8 cellular contexts compared by ENCODE assay signal in the genomic region with DNA sequence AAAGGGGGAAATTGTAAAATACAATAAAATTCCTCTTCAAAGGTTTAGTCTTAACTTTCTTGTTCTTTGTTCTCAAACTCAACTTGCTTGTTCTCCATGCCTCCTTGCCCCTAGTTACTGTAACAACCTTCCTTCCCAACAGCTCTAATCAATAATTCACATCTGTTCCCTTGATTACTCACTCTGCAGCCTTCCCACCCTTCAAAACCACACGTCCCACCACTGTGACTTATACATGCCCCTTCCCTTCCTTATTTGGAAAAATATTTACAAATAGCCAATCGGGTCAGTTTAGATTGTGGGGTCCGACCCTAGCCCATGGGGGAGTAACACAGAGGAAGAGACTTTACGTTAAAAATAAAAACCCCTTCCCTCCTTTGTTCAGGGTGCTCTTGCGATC. TPM values are rescaled to one million over a fixed set of nuclear protein-coding genes. Genes with fewer than 3 reads are reported as not detected.
DNase-seq lines count a peak whose midpoint lies in the region; ATAC-seq, FAIRE-seq and TF ChIP-seq lines count a peak whose summit lies in the region.

No MANE protein-coding gene starts in this region.

- peaks cover 35% of the 10 kb centered on the region for H3K4me1 Mint-ChIP-seq in activated CD4-positive, alpha-beta T cell treated with anti-CD3 and anti-CD28 coated beads, Interleukin-2, amount 10 ng/mL, durations not matched to agents 7 days and 5 days

- H3K4me3 Mint-ChIP-seq in activated CD4-positive, alpha-beta T cell treated with anti-CD3 and anti-CD28 coated beads, Interleukin-2, amount 10 ng/mL, durations not matched to agents 7 days and 5 days: peak overlapping the region; percentile 97

- no peak for TF ChIP-seq POLR2A in K562 (conservative IDR thresholded peaks at IDR 0.05)
- TF ChIP-seq POLR2A in lower leg skin (IDR thresholded peaks at IDR 0.05): no peak

- POLR2A ChIA-PET in activated CD4-positive, alpha-beta T cell treated with anti-CD3 and anti-CD28 coated beads, Interleukin-2, amount 10 ng/mL, durations not matched to agents 7 days and 5 days (lab: Charles Lee): interaction anchor here (1.2 kb wide), 2 partner anchors 33 to 449 kb away, joined by 3 to 5 read pairs; no protein-coding TSS in a partner anchor
- POLR2A ChIA-PET in K562 (lab: Yijun Ruan, JAX): interaction anchor here (0.7 to 3.1 kb wide), 13 partner anchors 9 to 239 kb away, joined by 3 to 16 read pairs (median 4); a partner anchor contains a TSS

- H3K4me2 ChIP-seq in K562 (ENCODE audit: insufficient read depth, low read length): peak overlapping the region; percentile 88

- no peaks in the 10 kb centered on the region for H3K9me1 ChIP-seq in K562 (ENCODE audit: control insufficient read depth, insufficient read depth, low read length)

- FAIRE-seq in K562 (lab: Jason Lieb, UNC): peak; percentile 26

- peaks cover 72% of the 10 kb centered on the region for H3K36me3 Mint-ChIP-seq in activated CD4-positive, alpha-beta T cell treated with anti-CD3 and anti-CD28 coated beads, Interleukin-2, amount 10 ng/mL, durations not matched to agents 7 days and 5 days (ENCODE audit: low read depth)

- peaks cover 41% of the 10 kb centered on the region for H3K79me2 ChIP-seq in K562 (ENCODE audit: control insufficient read depth, insufficient read depth, low read length)

- 0 out of 2 replicates have a peak, but pooled peaks have one; percentile 31 for TF ChIP-seq EP300 in K562 (IDR thresholded peaks at IDR 0.05; ENCODE audit: low read length)

- H3K27ac ChIP-seq in K562 (ENCODE audit: extremely low read depth, low read depth, low read length) (peak overlapping the region; percentile 91), upper lobe of right lung (peak overlapping the region; percentile 73)

- peak; percentile 7 for DNase-seq in activated CD4-positive, alpha-beta T cell treated with anti-CD3 and anti-CD28 coated beads, Interleukin-2, amount 10 ng/mL, durations not matched to agents 7 days and 5 days
- DNase-seq in activated CD4-positive, alpha-beta T cell treated with anti-CD3 and anti-CD28 coated beads for 48 hours: no peak
- DNase-seq in NCI-H2171 (lab: John Stamatoyannopoulos, UW) (peak; percentile 5), K562 (ENCODE audit: extremely low read depth in 1 of 4, low spot score in 3 of 4) (peak; percentile 25 to 64 (median 34)), lower leg skin (ENCODE audit: low spot score in 2 of 2) (no peak), upper lobe of right lung (no peak), NCI-H2196 treated with DMSO at 0.1 percent for 48 hours (lab: John Stamatoyannopoulos, UW; ENCODE audit: unreplicated experiment) (no peak)

- TF ChIP-seq CTCF in K562 (IDR thresholded peaks at IDR 0.05 in 2 of 3, conservative IDR thresholded peaks at IDR 0.05 in 1 of 3; ENCODE audit: insufficient read depth in 2 of 3, low read depth in 1 of 3, low read length in 3 of 3) (no peak), lower leg skin (IDR thresholded peaks at IDR 0.05) (no peak), upper lobe of right lung (IDR thresholded peaks at IDR 0.05) (no peak)

- peak overlapping the region; percentile 63 for H3K4me3 ChIP-seq in K562
- peak overlapping the region; percentile 68 for H3K4me3 ChIP-seq in lower leg skin (ENCODE audit: low read depth, poor library complexity, severe bottlenecking)
- H3K4me3 ChIP-seq in upper lobe of right lung: peak overlapping the region; percentile 80

- H3K27me3 Mint-ChIP-seq in activated CD4-positive, alpha-beta T cell treated with anti-CD3 and anti-CD28 coated beads, Interleukin-2, amount 10 ng/mL, durations not matched to agents 7 days and 5 days: no peaks in the 10 kb centered on the region

- intact Hi-C loops in K562 (cut with micrococcal nuclease): no loop called here
- intact Hi-C loops in lower leg skin (cut with DNase I; ENCODE audit: low total_unique reads): no loop called here
- intact Hi-C loops in upper lobe of right lung (cut with DNase I): no loop called here

- no peaks in the 10 kb centered on the region for H3K27me3 ChIP-seq in K562 (ENCODE audit: control insufficient read depth in 2 of 2, insufficient read depth in 2 of 2, low read length in 2 of 2)
- H3K27me3 ChIP-seq in upper lobe of right lung: no peaks in the 10 kb centered on the region

- ATAC-seq in K562: peak; percentile 21
- ATAC-seq in upper lobe of right lung: no peak
- no peak for ATAC-seq in HG02798 (IDR thresholded peaks at IDR 0.05; ENCODE audit: poor library complexity, unreplicated experiment)

- peaks cover 61% of the 10 kb centered on the region for H3K9me3 Mint-ChIP-seq in activated CD4-positive, alpha-beta T cell treated with anti-CD3 and anti-CD28 coated beads, Interleukin-2, amount 10 ng/mL, durations not matched to agents 7 days and 5 days

- no peak for TF ChIP-seq RAD21 in K562 (CRISPR knock-in tag; conservative IDR thresholded peaks at IDR 0.05 in 1 of 2, IDR thresholded peaks at IDR 0.05 in 1 of 2)

- in situ Hi-C loops in K562 (cut with MboI): no loop called here

- H3K36me3 ChIP-seq in K562 (ENCODE audit: control insufficient read depth, insufficient read depth, low read length) (peaks cover 12% of the 10 kb centered on the region; the same call in 1 of the 3 replicates), upper lobe of right lung (no peaks in the 10 kb centered on the region)

- CTCF ChIA-PET in activated CD4-positive, alpha-beta T cell treated with anti-CD3 and anti-CD28 coated beads, Interleukin-2, amount 10 ng/mL, durations not matched to agents 7 days and 5 days (lab: Charles Lee): interaction anchor here (1.6 kb wide), 1 partner anchor 79 kb away, joined by 7 read pairs; a partner anchor contains a TSS
- CTCF ChIA-PET in K562 (lab: Yijun Ruan, JAX; ENCODE audit: low intra/inter-chr PET ratio): no interaction called here

- 3% methylated on average over 5 of the region's 5 CpGs for WGBS in K562 (ENCODE audit: insufficient coverage, low coverage, missing lambda C conversion rate)
- WGBS in lower leg skin, 2 donors: 2 to 3% methylated on average over 5 of the region's 5 CpGs

- H4K20me1 ChIP-seq in K562 (replicated peaks; ENCODE audit: control insufficient read depth, insufficient read depth, low read length): no peaks in the 10 kb centered on the region

- H3K27ac Mint-ChIP-seq in activated CD4-positive, alpha-beta T cell treated with anti-CD3 and anti-CD28 coated beads, Interleukin-2, amount 10 ng/mL, durations not matched to agents 7 days and 5 days: peak overlapping the region; percentile 98

- H3K4me1 ChIP-seq in K562 (replicated peaks in 1 of 2; ENCODE audit: control insufficient read depth in 2 of 2, insufficient read depth in 2 of 2, low read length in 2 of 2) (peaks cover 8 to 16% of the 10 kb centered on the region in 2 experiments), upper lobe of right lung (no peaks in the 10 kb centered on the region)

- no TSS peak for BruUV-seq in K562 (replicated peaks; lab: Mats Ljungman, UMichigan)

- peak overlapping the region; percentile 88 for H2AFZ ChIP-seq in K562 (ENCODE audit: low read depth, low read length)

- peak overlapping the region in 1 of 2 experiments; percentile 94; a peak in 2 of 4 replicates for H3K9ac ChIP-seq in K562 (ENCODE audit: insufficient read depth in 1 of 2, low read depth in 2 of 2, low read length in 2 of 2)

- peaks cover 4% of the 10 kb centered on the region for H3K9me3 ChIP-seq in K562 (replicated peaks; ENCODE audit: control insufficient read depth, insufficient read depth, low read depth, low read length)
- peaks cover 7% of the 10 kb centered on the region for H3K9me3 ChIP-seq in upper lobe of right lung

RNA-seq across cellular contexts. Expression of a gene that starts 0.6 kb away (rescaled TPM):
- total RNA-seq in activated CD4-positive, alpha-beta T cell treated with anti-CD3 and anti-CD28 coated beads, Interleukin-2, amount 10 ng/mL, durations not matched to agents 7 days and 5 days: 10 to 100 TPM; 14.7 to 15.8 TPM
- total RNA-seq in K562 (2011; cell fraction: chromatin; rRNA removed; ENCODE audit: low replicate concordance): 16.7 and 33.6 TPM in 2 replicates
- 15.0 and 22.9 TPM in 2 replicates for total RNA-seq in K562 (2011; cell fraction: nucleolus; rRNA removed)
- 27.9 and 42.9 TPM in 2 replicates for total RNA-seq in K562 (2011; cell fraction: nucleoplasm; rRNA removed)
- total RNA-seq in K562 (2014; rRNA removed): 11.1 and 11.4 TPM in 2 replicates
- 23.4 and 24.0 TPM in 2 replicates for total RNA-seq in K562 (2014; rRNA removed; fragmentation: Illumina TruSeq; extraction: Trizol)
- total RNA-seq in K562 (2015; rRNA removed; fragmentation: Illumina TruSeq; extraction: Trizol): 23.9 and 24.0 TPM in 2 replicates
- 11.6 and 14.1 TPM in 2 replicates for total RNA-seq in K562 (2021)
- 7.3 and 12.0 TPM in 2 replicates for polyA plus RNA-seq in K562 (2011; rRNA removed)
- polyA plus RNA-seq in K562 (2011; cell fraction: cytosol; rRNA removed): 6.1 and 6.6 TPM in 2 replicates
- 4.2 and 6.2 TPM in 2 replicates for polyA plus RNA-seq in K562 (2011; cell fraction: nucleus; rRNA removed)
- 11.8 and 36.1 TPM in 2 replicates for polyA plus RNA-seq in K562 (2012)
- polyA plus RNA-seq in K562 (2014; fragmentation: Illumina TruSeq; extraction: Trizol): 19.9 and 26.3 TPM in 2 replicates
- polyA plus RNA-seq in K562 (2014; fragmentation: Nextera tagmentation; extraction: Ambion mirVana): 10 to 100 TPM; 17.1 to 26.3 TPM
- polyA plus RNA-seq in K562 (2014; rRNA removed): 13.5 and 16.7 TPM in 2 replicates
- 15.3 and 18.9 TPM in 2 replicates for polyA minus RNA-seq in K562 (2011; rRNA and poly(A)+ RNA removed)
- 4.0 and 7.7 TPM in 2 replicates for polyA minus RNA-seq in K562 (2011; cell fraction: cytosol; rRNA and poly(A)+ RNA removed)
- polyA minus RNA-seq in K562 (2011; cell fraction: nucleus; rRNA and poly(A)+ RNA removed): 7.4 and 9.8 TPM in 2 replicates
- total RNA-seq in lower leg skin: 1 to 10 TPM; 3.4 to 4.7 (median 4.0) TPM
- 1.9 TPM for total RNA-seq in upper lobe of right lung

RNA-seq across cellular contexts. Expression of a gene that starts 34.4 kb away (rescaled TPM):
- total RNA-seq in activated CD4-positive, alpha-beta T cell treated with anti-CD3 and anti-CD28 coated beads, Interleukin-2, amount 10 ng/mL, durations not matched to agents 7 days and 5 days: 10 to 100 TPM; 19.8 to 22.5 TPM
- total RNA-seq in K562 (2011; cell fraction: chromatin; rRNA removed; ENCODE audit: low replicate concordance): 5.3 and 19.8 TPM in 2 replicates
- total RNA-seq in K562 (2011; cell fraction: nucleolus; rRNA removed): 3.0 and 10.9 TPM in 2 replicates
- 4.8 and 7.4 TPM in 2 replicates for total RNA-seq in K562 (2011; cell fraction: nucleoplasm; rRNA removed)
- 5.6 and 6.0 TPM in 2 replicates for total RNA-seq in K562 (2014; rRNA removed)
- total RNA-seq in K562 (2014; rRNA removed; fragmentation: Illumina TruSeq; extraction: Trizol): 12.6 and 13.0 TPM in 2 replicates
- 11.3 and 14.3 TPM in 2 replicates for total RNA-seq in K562 (2015; rRNA removed; fragmentation: Illumina TruSeq; extraction: Trizol)
- 7.5 and 8.0 TPM in 2 replicates for total RNA-seq in K562 (2021)
- 7.2 and 8.1 TPM in 2 replicates for polyA plus RNA-seq in K562 (2011; rRNA removed)
- polyA plus RNA-seq in K562 (2011; cell fraction: cytosol; rRNA removed): 1.8 and 3.4 TPM in 2 replicates
- polyA plus RNA-seq in K562 (2011; cell fraction: nucleus; rRNA removed): 4.9 and 5.2 TPM in 2 replicates
- 4.7 and 8.2 TPM in 2 replicates for polyA plus RNA-seq in K562 (2012)
- polyA plus RNA-seq in K562 (2014; fragmentation: Illumina TruSeq; extraction: Trizol): 11.7 and 14.4 TPM in 2 replicates
- polyA plus RNA-seq in K562 (2014; fragmentation: Nextera tagmentation; extraction: Ambion mirVana): 1 to 10 TPM; 4.0 to 6.9 TPM
- polyA plus RNA-seq in K562 (2014; rRNA removed): 7.4 TPM in 2 replicates
- polyA minus RNA-seq in K562 (2011; rRNA and poly(A)+ RNA removed): 9.2 and 12.2 TPM in 2 replicates
- polyA minus RNA-seq in K562 (2011; cell fraction: cytosol; rRNA and poly(A)+ RNA removed): 2.3 and 3.2 TPM in 2 replicates
- polyA minus RNA-seq in K562 (2011; cell fraction: nucleus; rRNA and poly(A)+ RNA removed): 4.7 and 9.4 TPM in 2 replicates
- 1 to 10 TPM; 4.7 to 7.5 (median 7.0) TPM for total RNA-seq in lower leg skin
- total RNA-seq in upper lobe of right lung: 8.1 TPM

Comparison
In these comparisons a context has a peak if more than half of its experiments do, and no peak if none do; other contexts are left out.
1. DNase-seq: peak in activated CD4-positive, alpha-beta T cell treated with anti-CD3 and anti-CD28 coated beads, Interleukin-2, amount 10 ng/mL, durations not matched to agents 7 days and 5 days (single experiment), NCI-H2171 (single experiment) and K562 (4 of 4); none in activated CD4-positive, alpha-beta T cell treated with anti-CD3 and anti-CD28 coated beads for 48 hours (single experiment), lower leg skin (0 of 2), upper lobe of right lung (single experiment) and NCI-H2196 treated with DMSO at 0.1 percent for 48 hours (single experiment).
2. Peak in every context shown above with its lines, with median percentiles within 50 percentile points of each other: H3K4me3 ChIP-seq.